In the genomic region with DNA sequence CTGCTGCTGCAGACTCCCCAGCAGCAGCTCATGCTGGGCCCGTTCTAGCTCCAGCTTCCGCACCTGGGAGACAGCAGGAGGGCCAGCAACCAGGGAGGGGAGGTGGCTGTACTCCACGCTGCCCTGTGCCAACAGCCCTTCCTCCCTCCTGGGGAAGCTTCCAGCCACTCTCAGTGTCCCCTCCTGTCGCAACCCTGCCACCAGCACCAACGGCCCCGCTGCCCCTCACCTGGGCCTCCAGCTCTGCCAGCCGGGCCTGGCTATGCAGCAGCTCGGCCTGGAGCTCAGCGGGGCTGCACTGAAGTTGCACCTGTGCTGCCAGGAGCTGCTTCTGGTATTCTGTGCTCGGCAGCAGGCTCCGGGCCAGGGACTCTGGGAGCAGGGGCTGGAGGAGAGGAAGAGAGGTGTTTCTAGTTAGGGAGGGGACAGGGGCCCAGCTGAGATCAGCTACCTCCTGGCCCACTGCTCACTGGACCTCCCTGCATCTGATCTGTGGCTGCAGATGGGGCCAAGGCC, we compare ENCODE assay signal across 23 cellular contexts. TPM values are rescaled to one million over a fixed set of nuclear protein-coding genes. Genes with fewer than 3 reads are reported as not detected.
DNase-seq lines count a peak whose midpoint lies in the region; FAIRE-seq and TF ChIP-seq lines count a peak whose summit lies in the region.
"Had no signal": no experiment of that assay in that cellular context is flagged by ENCODE, and none has a peak within 500 bp of the region (broad histone marks: within the 10 kb centered on the region; RNA-seq: fewer than 3 reads in every experiment).

No MANE protein-coding gene starts in this region.

- H3K27ac Mint-ChIP-seq in CD14-positive monocyte, result no peak overlapping the region
- H3K27ac Mint-ChIP-seq: GM23338; T-helper 1 cell treated with Interleukin-12 subunit alpha and Interleukin-12 subunit beta and Interleukin-4 antibody, amounts not matched to agents 30 μg/mL and 1 μg/mL, for 36 hours had no signal

- no peak overlapping the region for H3K4me3 Mint-ChIP-seq in CD14-positive monocyte
- H3K4me3 Mint-ChIP-seq: CD4-positive, alpha-beta memory T cell; GM23338; T-helper 1 cell treated with Interleukin-12 subunit alpha and Interleukin-12 subunit beta and Interleukin-4 antibody, amounts not matched to agents 30 μg/mL and 1 μg/mL, for 36 hours had no signal

- in situ Hi-C loops in G401 (cut with HindIII; ENCODE audit: low sequenced_read_pairs), result loop anchor here (25.0 kb wide), 1 partner anchor 117 kb away; the partner anchor contains the start of gene EVPL

- H3K9me3 Mint-ChIP-seq in CD14-positive monocyte, result no peaks in the 10 kb centered on the region
- H3K9me3 Mint-ChIP-seq: CD4-positive, alpha-beta memory T cell; GM23338; T-helper 1 cell treated with Interleukin-12 subunit alpha and Interleukin-12 subunit beta and Interleukin-4 antibody, amounts not matched to agents 30 μg/mL and 1 μg/mL, for 36 hours had no signal

- H3K36me3 Mint-ChIP-seq in CD14-positive monocyte, result no peaks in the 10 kb centered on the region

- DNase-seq in COR-L47 (lab: John Stamatoyannopoulos, UW) (peak; percentile 81), G401 (ENCODE audit: low spot score) (peak; percentile 75), NCI-H2107 (lab: John Stamatoyannopoulos, UW) (peak; percentile 20), cerebellar cortex (ENCODE audit: low spot score) (peak; percentile 72), CD14-positive monocyte (ENCODE audit: low spot score) (no peak), foreskin melanocyte (no peak), A673 (ENCODE audit: low spot score) (no peak), HTR-8/SVneo (ENCODE audit: insufficient read length, low spot score) (no peak)
- DNase-seq: ACHN; CD4-positive, alpha-beta memory T cell; HCEC 1CT; MG63; NCI-H1436; NCI-H2029; NCI-H510A treated with DMSO at 0.1 percent for 48 hours; NCI-H82; SHP77 had no signal

- H3K4me3 ChIP-seq in A673 (ENCODE audit: low read depth, low read length, poor library complexity, severe bottlenecking), result no peak overlapping the region
- H3K4me3 ChIP-seq: BLaER1, GM23338, K562, MG63 had no signal

- POLR2A ChIA-PET in A673 (lab: Charles Lee; ENCODE audit: low non-redundant PET), result interaction anchor here (0.6 kb wide), 1 partner anchor 574 kb away, joined by 3 read pairs; no protein-coding TSS in a partner anchor

- no peak overlapping the region for H3K27ac ChIP-seq in A673 (ENCODE audit: low read depth, low read length, poor library complexity, severe bottlenecking)

- FAIRE-seq in HTR-8/SVneo (lab: Jason Lieb, UNC), result no peak
- FAIRE-seq: G401.6, GM12892, K562 had no signal

- H3K4me1 Mint-ChIP-seq in CD14-positive monocyte, result no peaks in the 10 kb centered on the region
- H3K4me1 Mint-ChIP-seq: GM23338 had no signal

- intact Hi-C loops in CD14-positive monocyte (cut with micrococcal nuclease), result no loop called here
- intact Hi-C loops in A673 (cut with micrococcal nuclease; ENCODE audit: unreplicated experiment), result no loop called here

- BruUV-seq in A673 (replicated peaks; lab: Mats Ljungman, UMichigan), result no TSS peak

- peaks cover 1 to 2% (median 1%) of the 10 kb centered on the region in 3 donors for H3K27me3 Mint-ChIP-seq in CD14-positive monocyte (ENCODE audit: low read depth in 3 of 3)
- H3K27me3 Mint-ChIP-seq: CD4-positive, alpha-beta memory T cell had no signal

- H3K27me3 ChIP-seq in A673 (replicated peaks; ENCODE audit: insufficient read depth, low read depth, low read length, poor library complexity), result no peaks in the 10 kb centered on the region
- H3K27me3 ChIP-seq: BLaER1, MG63 had no signal

- CTCF ChIA-PET in A673 (lab: Charles Lee), result interaction anchor here (0.5 kb wide), 1 partner anchor 16 kb away, joined by 5 read pairs; no protein-coding TSS in a partner anchor

- TF ChIP-seq CTCF in CD14-positive monocyte (IDR thresholded peaks at IDR 0.05) (no peak), A673 (conservative IDR thresholded peaks at IDR 0.05; ENCODE audit: low read depth, low read length) (no peak)

- H3K9me3 ChIP-seq in A673 (ENCODE audit: low read depth, low read length, poor library complexity, severe bottlenecking), result no peaks in the 10 kb centered on the region
- H3K9me3 ChIP-seq: BLaER1, MG63 had no signal

- H3K36me3 ChIP-seq in A673 (ENCODE audit: insufficient read depth, low read length, poor library complexity, severe bottlenecking), result peaks cover 14% of the 10 kb centered on the region

- no peaks in the 10 kb centered on the region for H3K4me1 ChIP-seq in A673 (ENCODE audit: insufficient read depth, low read length, poor library complexity, severe bottlenecking)

RNA-seq across cellular contexts. Expression of gene MRPL38, which starts 15.4 kb away (rescaled TPM):
- 102 and 134 TPM in 2 replicates for total RNA-seq in G401 (2014; rRNA removed; shearing (Covaris generic))
- polyA plus RNA-seq in CD14-positive monocyte, result 10 to 100 TPM; 27.8 to 36.0 TPM
- 166 and 167 TPM in 2 replicates for total RNA-seq in A673 (2021)

RNA-seq across cellular contexts. Expression of gene FBF1, which starts 20.7 kb away (rescaled TPM):
- 10.4 and 21.6 TPM in 2 replicates for total RNA-seq in G401 (2014; rRNA removed; shearing (Covaris generic))
- under 1 TPM; 0.32 to 0.62 TPM for polyA plus RNA-seq in CD14-positive monocyte
- total RNA-seq in A673 (2021), result 34.4 and 35.6 TPM in 2 replicates

RNA-seq across cellular contexts. Expression of gene TRIM65, which starts 23.4 kb away (rescaled TPM):
- total RNA-seq in G401 (2014; rRNA removed; shearing (Covaris generic)), result 37.5 and 41.7 TPM in 2 replicates
- polyA plus RNA-seq in CD14-positive monocyte, result 1 to 10 TPM; 5.6 to 5.9 TPM
- total RNA-seq in A673 (2021), result 46.1 and 47.9 TPM in 2 replicates

RNA-seq across cellular contexts. Expression of gene TRIM47, which starts 41.7 kb away (rescaled TPM):
- 2.1 and 2.7 TPM in 2 replicates for total RNA-seq in G401 (2014; rRNA removed; shearing (Covaris generic))
- not detected for polyA plus RNA-seq in CD14-positive monocyte
- total RNA-seq in A673 (2021), result 0.46 and 0.95 TPM in 2 replicates

RNA-seq across cellular contexts. Expression of gene ACOX1, which starts 58.9 kb away (rescaled TPM):
- 27.7 and 32.2 TPM in 2 replicates for total RNA-seq in G401 (2014; rRNA removed; shearing (Covaris generic))
- 10 to 100 TPM; 49.2 to 49.7 TPM for polyA plus RNA-seq in CD14-positive monocyte
- total RNA-seq in A673 (2021), result 35.0 and 39.5 TPM in 2 replicates

Comparison
In these comparisons a context has a peak if more than half of its experiments do, and no peak if none do; other contexts are left out.
1. DNase-seq: peak in COR-L47 (single experiment), G401 (single experiment), NCI-H2107 (single experiment) and cerebellar cortex (single experiment); none in CD14-positive monocyte (single experiment), foreskin melanocyte (single experiment), A673 (single experiment) and HTR-8/SVneo (single experiment).